ENCODE assay signal across 8 cellular contexts in genomic region chr7:139231513-139232376, GRCh38. TPM values are rescaled to one million over a fixed set of nuclear protein-coding genes. Genes with fewer than 3 reads are reported as not detected.
DNase-seq lines count a peak whose midpoint lies in the region; ATAC-seq, FAIRE-seq and TF ChIP-seq lines count a peak whose summit lies in the region.

No MANE protein-coding gene starts in this region.

- H3K27me3 ChIP-seq in Caco-2 (replicated peaks; ENCODE audit: control insufficient read depth, insufficient read depth, low read length), result no peaks in the 10 kb centered on the region

- BruUV-seq in Caco-2 (replicated peaks; lab: Mats Ljungman, UMichigan) (no TSS peak), MCF 10A (replicated peaks; lab: Mats Ljungman, UMichigan) (no TSS peak)

- H3K27ac Mint-ChIP-seq in Caco-2 (ENCODE audit: unreplicated experiment) (peak overlapping the region; percentile 89), MCF 10A (ENCODE audit: low read depth, unreplicated experiment) (peak overlapping the region; percentile 99)
- H3K27ac Mint-ChIP-seq in T-helper 1 cell treated with Interleukin-12 subunit alpha and Interleukin-12 subunit beta and Interleukin-4 antibody, amounts not matched to agents 30 μg/mL and 1 μg/mL, for 36 hours, result peak overlapping the region; percentile 36

- H3K4me3 ChIP-seq in Caco-2 (ENCODE audit: low read depth, low read length), result peak overlapping the region; percentile 100

- DNase-seq in Caco-2 (peak; percentile 42 to 47), MCF 10A (ENCODE audit: unreplicated experiment) (peak; percentile 56), iris pigment epithelial cell (ENCODE audit: low read depth) (peak; percentile 50), RCC 7860 (ENCODE audit: low spot score) (no peak)
- peak; percentile 49 for DNase-seq in stimulated activated CD4-positive, alpha-beta T cell treated with anti-CD3 and anti-CD28 coated beads, Interleukin-15, amount 100 ng/mL, for 24 hours

- no peaks in the 10 kb centered on the region for H3K27me3 Mint-ChIP-seq in Caco-2 (ENCODE audit: insufficient read depth, unreplicated experiment)
- peaks cover 36% of the 10 kb centered on the region for H3K27me3 Mint-ChIP-seq in T-helper 1 cell treated with Interleukin-12 subunit alpha and Interleukin-12 subunit beta and Interleukin-4 antibody, amounts not matched to agents 30 μg/mL and 1 μg/mL, for 36 hours (ENCODE audit: low read depth)
- H3K27me3 Mint-ChIP-seq in MCF 10A (ENCODE audit: insufficient read depth, unreplicated experiment), result no peaks in the 10 kb centered on the region

- intact Hi-C loops in Caco-2 (cut with micrococcal nuclease; ENCODE audit: unreplicated experiment), result loop anchor here (1.0 to 5.0 kb wide), 5 partner anchors 66 to 128 kb away; partner anchors contain the start of genes LUC7L2 and ZC3HAV1
- intact Hi-C loops in MCF 10A (cut with micrococcal nuclease), result loop anchor here (1.0 to 2.0 kb wide), 2 partner anchors 109 to 122 kb away; partner anchors contain the start of genes FMC1 and ZC3HAV1

- no peak for TF ChIP-seq CTCF in Caco-2 (IDR thresholded peaks at IDR 0.05; ENCODE audit: insufficient read depth in 1 of 2, low read depth in 1 of 2, low read length in 1 of 2, severe bottlenecking in 1 of 2, unreplicated experiment in 1 of 2)
- no peak for TF ChIP-seq CTCF in MCF 10A (IDR thresholded peaks at IDR 0.05; ENCODE audit: unreplicated experiment)

- POLR2A ChIA-PET in Caco-2 (lab: Charles Lee), result interaction anchor here (0.6 to 0.8 kb wide), 2 partner anchors 15 to 98 kb away, joined by 4 read pairs; a partner anchor contains a TSS
- POLR2A ChIA-PET in MCF 10A (lab: Yijun Ruan, JAX), result interaction anchor here (0.7 to 5.3 kb wide), 18 partner anchors 10 to 946 kb away, joined by 3 to 98 read pairs (median 5); partner anchors contain the start of genes KDM7A and LUC7L2

- no peaks in the 10 kb centered on the region for H3K9me3 ChIP-seq in Caco-2

- H3K36me3 Mint-ChIP-seq in Caco-2 (ENCODE audit: insufficient read depth, unreplicated experiment) (peaks cover 7% of the 10 kb centered on the region), MCF 10A (ENCODE audit: insufficient read depth, unreplicated experiment) (peaks cover 9% of the 10 kb centered on the region)
- no peaks in the 10 kb centered on the region for H3K36me3 Mint-ChIP-seq in T-helper 1 cell treated with Interleukin-12 subunit alpha and Interleukin-12 subunit beta and Interleukin-4 antibody, amounts not matched to agents 30 μg/mL and 1 μg/mL, for 36 hours (ENCODE audit: low read depth)

- H3K9me3 Mint-ChIP-seq in Caco-2 (ENCODE audit: unreplicated experiment), result no peaks in the 10 kb centered on the region
- H3K9me3 Mint-ChIP-seq in T-helper 1 cell treated with Interleukin-12 subunit alpha and Interleukin-12 subunit beta and Interleukin-4 antibody, amounts not matched to agents 30 μg/mL and 1 μg/mL, for 36 hours, result no peaks in the 10 kb centered on the region
- no peaks in the 10 kb centered on the region for H3K9me3 Mint-ChIP-seq in MCF 10A (ENCODE audit: unreplicated experiment)

- CTCF ChIA-PET in Caco-2 (lab: Charles Lee) (interaction anchor here (1.6 kb wide), 1 partner anchor 108 kb away, joined by 5 read pairs; no protein-coding TSS in a partner anchor), MCF 10A (lab: Yijun Ruan, JAX) (interaction anchor here (0.6 to 1.2 kb wide), 3 partner anchors 11 to 118 kb away, joined by 3 to 4 read pairs (median 3); no protein-coding TSS in a partner anchor)

- peaks cover 6% of the 10 kb centered on the region; the same call in 1 of the 2 replicates for H3K4me1 ChIP-seq in Caco-2

- H3K4me1 Mint-ChIP-seq in Caco-2 (ENCODE audit: low read depth, unreplicated experiment) (peaks cover 8% of the 10 kb centered on the region), MCF 10A (ENCODE audit: insufficient read depth, unreplicated experiment) (peaks cover 14% of the 10 kb centered on the region)
- peaks cover 22% of the 10 kb centered on the region for H3K4me1 Mint-ChIP-seq in T-helper 1 cell treated with Interleukin-12 subunit alpha and Interleukin-12 subunit beta and Interleukin-4 antibody, amounts not matched to agents 30 μg/mL and 1 μg/mL, for 36 hours (ENCODE audit: low read depth)

- ATAC-seq in GM19438 (IDR thresholded peaks at IDR 0.05; ENCODE audit: low read depth, unreplicated experiment) (peak; percentile 31), HG03520 (IDR thresholded peaks at IDR 0.05; ENCODE audit: unreplicated experiment) (peak; percentile 25)

- H3K4me3 Mint-ChIP-seq in Caco-2 (ENCODE audit: unreplicated experiment), result peak overlapping the region; percentile 87
- H3K4me3 Mint-ChIP-seq in T-helper 1 cell treated with Interleukin-12 subunit alpha and Interleukin-12 subunit beta and Interleukin-4 antibody, amounts not matched to agents 30 μg/mL and 1 μg/mL, for 36 hours, result peak overlapping the region; percentile 98
- H3K4me3 Mint-ChIP-seq in MCF 10A (ENCODE audit: unreplicated experiment), result peak overlapping the region; percentile 95

- H3K36me3 ChIP-seq in Caco-2 (ENCODE audit: control insufficient read depth, insufficient read depth, low read length), result no peaks in the 10 kb centered on the region

- no peak for FAIRE-seq in RCC 7860 (lab: Jason Lieb, UNC)

RNA-seq across cellular contexts. Expression of gene UBN2, which starts 0.7 kb away (rescaled TPM):
- total RNA-seq in Caco-2 (2022), result 21.3 and 23.4 TPM in 2 replicates
- total RNA-seq in MCF 10A (2022), result 18.7 and 25.3 TPM in 2 replicates

Comparison
In these comparisons a context has a peak if more than half of its experiments do, and no peak if none do; other contexts are left out.
1. H3K27ac Mint-ChIP-seq: peak in every context shown above with its lines; median percentile 99 in MCF 10A; 89 in Caco-2; 36 in T-helper 1 cell treated with Interleukin-12 subunit alpha and Interleukin-12 subunit beta and Interleukin-4 antibody, amounts not matched to agents 30 μg/mL and 1 μg/mL, for 36 hours.